In genomic region chr16:1687427-1688316, GRCh38 we compare ENCODE assay signal across 1 cellular context.
TF ChIP-seq lines count a peak whose summit lies in the region.

No MANE protein-coding gene starts in this region.

TF ChIP-seq in K562, 482 proteins besides CTCF, POLR2A, EP300 and RAD21 (continued from another document):
- TF ChIP-seq, protein P1, sequence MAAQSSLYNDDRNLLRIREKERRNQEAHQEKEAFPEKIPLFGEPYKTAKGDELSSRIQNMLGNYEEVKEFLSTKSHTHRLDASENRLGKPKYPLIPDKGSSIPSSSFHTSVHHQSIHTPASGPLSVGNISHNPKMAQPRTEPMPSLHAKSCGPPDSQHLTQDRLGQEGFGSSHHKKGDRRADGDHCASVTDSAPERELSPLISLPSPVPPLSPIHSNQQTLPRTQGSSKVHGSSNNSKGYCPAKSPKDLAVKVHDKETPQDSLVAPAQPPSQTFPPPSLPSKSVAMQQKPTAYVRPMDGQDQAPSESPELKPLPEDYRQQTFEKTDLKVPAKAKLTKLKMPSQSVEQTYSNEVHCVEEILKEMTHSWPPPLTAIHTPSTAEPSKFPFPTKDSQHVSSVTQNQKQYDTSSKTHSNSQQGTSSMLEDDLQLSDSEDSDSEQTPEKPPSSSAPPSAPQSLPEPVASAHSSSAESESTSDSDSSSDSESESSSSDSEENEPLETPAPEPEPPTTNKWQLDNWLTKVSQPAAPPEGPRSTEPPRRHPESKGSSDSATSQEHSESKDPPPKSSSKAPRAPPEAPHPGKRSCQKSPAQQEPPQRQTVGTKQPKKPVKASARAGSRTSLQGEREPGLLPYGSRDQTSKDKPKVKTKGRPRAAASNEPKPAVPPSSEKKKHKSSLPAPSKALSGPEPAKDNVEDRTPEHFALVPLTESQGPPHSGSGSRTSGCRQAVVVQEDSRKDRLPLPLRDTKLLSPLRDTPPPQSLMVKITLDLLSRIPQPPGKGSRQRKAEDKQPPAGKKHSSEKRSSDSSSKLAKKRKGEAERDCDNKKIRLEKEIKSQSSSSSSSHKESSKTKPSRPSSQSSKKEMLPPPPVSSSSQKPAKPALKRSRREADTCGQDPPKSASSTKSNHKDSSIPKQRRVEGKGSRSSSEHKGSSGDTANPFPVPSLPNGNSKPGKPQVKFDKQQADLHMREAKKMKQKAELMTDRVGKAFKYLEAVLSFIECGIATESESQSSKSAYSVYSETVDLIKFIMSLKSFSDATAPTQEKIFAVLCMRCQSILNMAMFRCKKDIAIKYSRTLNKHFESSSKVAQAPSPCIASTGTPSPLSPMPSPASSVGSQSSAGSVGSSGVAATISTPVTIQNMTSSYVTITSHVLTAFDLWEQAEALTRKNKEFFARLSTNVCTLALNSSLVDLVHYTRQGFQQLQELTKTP (IDR thresholded peaks at IDR 0.05; ENCODE audit: low read depth in 1 of 2, partially characterized antibody in 2 of 2) = no peak
- TF ChIP-seq ZNF639 (CRISPR knock-in tag; conservative IDR thresholded peaks at IDR 0.05 in 1 of 2, IDR thresholded peaks at IDR 0.05 in 1 of 2) (no peak), TCF7 (IDR thresholded peaks at IDR 0.05; ENCODE audit: borderline replicate concordance) (no peak)
TF ChIP-seq in K562: peak in this region for 0.
